9 cellular contexts compared by ENCODE assay signal in genomic region chr11:76382209-76382608, GRCh38. TPM values are rescaled to one million over a fixed set of nuclear protein-coding genes. Genes with fewer than 3 reads are reported as not detected.
DNase-seq lines count a peak whose midpoint lies in the region; ATAC-seq and TF ChIP-seq lines count a peak whose summit lies in the region.
"Had no signal": no experiment of that assay in that cellular context is flagged by ENCODE, and none has a peak within 500 bp of the region (broad histone marks: within the 10 kb centered on the region; RNA-seq: fewer than 3 reads in every experiment).

No MANE protein-coding gene starts in this region.

- peaks cover 0 to 2% of the 10 kb centered on the region in 2 donors for H3K27me3 Mint-ChIP-seq in CD8-positive, alpha-beta memory T cell
- no peaks in the 10 kb centered on the region for H3K27me3 Mint-ChIP-seq in naive thymus-derived CD8-positive, alpha-beta T cell

- no peaks in the 10 kb centered on the region for H3K9me3 Mint-ChIP-seq in CD8-positive, alpha-beta memory T cell
- H3K9me3 Mint-ChIP-seq in naive thymus-derived CD8-positive, alpha-beta T cell, result no peaks in the 10 kb centered on the region

- H3K27ac ChIP-seq in CD8-positive, alpha-beta memory T cell (ENCODE audit: low read depth, low read length), result no peak overlapping the region
- no peak overlapping the region for H3K27ac ChIP-seq in KMS-11
- peak overlapping the region in 3 of 4 donors; percentile 89 to 93 (median 92) for H3K27ac ChIP-seq in body of pancreas
- H3K27ac ChIP-seq in transverse colon, result no peak overlapping the region

- H4K20me1 ChIP-seq in KMS-11 (ENCODE audit: insufficient read depth), result peaks cover 9% of the 10 kb centered on the region; the same call in 1 of the 2 replicates

- in situ Hi-C loops in transverse colon (cut with MboI; ENCODE audit: low pct_ligation_motif_present in 1 of 4, low pct_unique_long_range_greater_than_20kb in 1 of 4, low sequenced_read_pairs in 3 of 4), result no loop called here

- H2AFZ ChIP-seq in KMS-11 (ENCODE audit: low read depth), result no peak overlapping the region

- TF ChIP-seq POLR2A in body of pancreas (IDR thresholded peaks at IDR 0.05) (no peak), transverse colon (IDR thresholded peaks at IDR 0.05) (no peak)

- ATAC-seq in body of pancreas (no peak), GM21515 (IDR thresholded peaks at IDR 0.05; ENCODE audit: unreplicated experiment) (no peak)
- ATAC-seq in naive thymus-derived CD8-positive, alpha-beta T cell, result no peak

- H3K4me3 Mint-ChIP-seq in CD8-positive, alpha-beta memory T cell, result peak overlapping the region; percentile 56 to 98 (median 94)
- peak overlapping the region; percentile 91 to 98 (median 95) for H3K4me3 Mint-ChIP-seq in naive thymus-derived CD8-positive, alpha-beta T cell

- H3K79me2 ChIP-seq in KMS-11 (ENCODE audit: insufficient read depth, low read depth), result peaks cover 34% of the 10 kb centered on the region

- H3K27me3 ChIP-seq in CD8-positive, alpha-beta memory T cell (ENCODE audit: insufficient read depth, low read length, poor library complexity, severe bottlenecking), result no peaks in the 10 kb centered on the region
- no peaks in the 10 kb centered on the region for H3K27me3 ChIP-seq in KMS-11 (ENCODE audit: insufficient read depth, low read depth)
- H3K27me3 ChIP-seq in body of pancreas, result no peaks in the 10 kb centered on the region
- no peaks in the 10 kb centered on the region for H3K27me3 ChIP-seq in transverse colon
- H3K27me3 ChIP-seq: colonic mucosa had no signal

- CTCF ChIA-PET in CD8-positive, alpha-beta memory T cell (lab: Charles Lee), result no interaction called here

- no peak for DNase-seq in CD8-positive, alpha-beta memory T cell
- no peak for DNase-seq in body of pancreas
- DNase-seq in naive thymus-derived CD8-positive, alpha-beta T cell, result no peak
- no peak for DNase-seq in transverse colon
- no peak for DNase-seq in DMS114 treated with DMSO at 0.1 percent for 48 hours (lab: John Stamatoyannopoulos, UW; ENCODE audit: unreplicated experiment)
- no peak for DNase-seq in NCI-H1048 (lab: John Stamatoyannopoulos, UW)
- DNase-seq: colonic mucosa had no signal

- H3K4me3 ChIP-seq in CD8-positive, alpha-beta memory T cell (ENCODE audit: low read length), result no peak overlapping the region
- no peak overlapping the region for H3K4me3 ChIP-seq in KMS-11 (IDR thresholded peaks at IDR 0.05; ENCODE audit: insufficient read depth, low read depth, low read length)
- H3K4me3 ChIP-seq in body of pancreas, result peak overlapping the region in 1 of 2 donors; percentile 64
- H3K4me3 ChIP-seq in transverse colon, result no peak overlapping the region

- WGBS in body of pancreas, 2 donors, result 29 to 44% methylated on average over 6 of the region's 6 CpGs
- WGBS in transverse colon (ENCODE audit: low coverage in 1 of 2), 2 donors, result 54 to 78% methylated on average over 4 to 6 of the region's 6 CpGs

- H3K4me1 ChIP-seq in CD8-positive, alpha-beta memory T cell (ENCODE audit: insufficient read depth, low read length), result peaks cover 28% of the 10 kb centered on the region
- H3K4me1 ChIP-seq in KMS-11 (ENCODE audit: low read depth, poor library complexity, severe bottlenecking) (peaks cover 41% of the 10 kb centered on the region), body of pancreas (peaks cover 78% of the 10 kb centered on the region), transverse colon (peaks cover 25 to 43% (median 33%) of the 10 kb centered on the region in 4 donors)

- POLR2A ChIA-PET in CD8-positive, alpha-beta memory T cell (lab: Charles Lee), result interaction anchor here (0.9 kb wide), 1 partner anchor 24 kb away, joined by 3 read pairs; no protein-coding TSS in a partner anchor
- POLR2A ChIA-PET in naive thymus-derived CD8-positive, alpha-beta T cell (lab: Charles Lee), result interaction anchor here (0.5 kb wide), 1 partner anchor 25 kb away, joined by 4 read pairs; no protein-coding TSS in a partner anchor

- peaks cover 0 to 17% (median 9%) of the 10 kb centered on the region in 3 donors for H3K36me3 Mint-ChIP-seq in CD8-positive, alpha-beta memory T cell
- peaks cover 0 to 4% (median 3%) of the 10 kb centered on the region in 3 donors for H3K36me3 Mint-ChIP-seq in naive thymus-derived CD8-positive, alpha-beta T cell

- TF ChIP-seq EP300 in transverse colon (IDR thresholded peaks at IDR 0.05; ENCODE audit: low read depth), result no peak

- intact Hi-C loops in body of pancreas (cut with DNase I) (no loop called here), transverse colon (cut with DNase I; ENCODE audit: low total_unique reads) (no loop called here)

- TF ChIP-seq CTCF in KMS-11 (conservative IDR thresholded peaks at IDR 0.05; ENCODE audit: low read depth, low read length) (no peak), body of pancreas (IDR thresholded peaks at IDR 0.05) (no peak), transverse colon (IDR thresholded peaks at IDR 0.05) (no peak)

- peak overlapping the region; percentile 99 for H3K4me2 ChIP-seq in KMS-11

- no peaks in the 10 kb centered on the region for H3K9me3 ChIP-seq in CD8-positive, alpha-beta memory T cell (ENCODE audit: low read length)
- H3K9me3 ChIP-seq in body of pancreas, result no peaks in the 10 kb centered on the region
- no peaks in the 10 kb centered on the region for H3K9me3 ChIP-seq in transverse colon
- H3K9me3 ChIP-seq: colonic mucosa had no signal

- H3K4me1 Mint-ChIP-seq in CD8-positive, alpha-beta memory T cell, result peaks cover 50 to 63% (median 57%) of the 10 kb centered on the region in 3 donors
- peaks cover 38 to 75% (median 57%) of the 10 kb centered on the region in 4 donors for H3K4me1 Mint-ChIP-seq in naive thymus-derived CD8-positive, alpha-beta T cell

- H3K36me3 ChIP-seq in CD8-positive, alpha-beta memory T cell (ENCODE audit: insufficient read depth, low read length), result no peaks in the 10 kb centered on the region
- no peaks in the 10 kb centered on the region for H3K36me3 ChIP-seq in KMS-11 (ENCODE audit: insufficient read depth)
- no peaks in the 10 kb centered on the region for H3K36me3 ChIP-seq in body of pancreas (replicated peaks in 1 of 2; ENCODE audit: insufficient read depth in 1 of 2, low read depth in 2 of 2)
- no peaks in the 10 kb centered on the region for H3K36me3 ChIP-seq in transverse colon
- H3K36me3 ChIP-seq: colonic mucosa had no signal

- peak overlapping the region in 6 of 8 donors; percentile 12 to 48 (median 32) for H3K27ac Mint-ChIP-seq in CD8-positive, alpha-beta memory T cell
- peak overlapping the region in 3 of 10 donors; percentile 38 to 89 (median 61) for H3K27ac Mint-ChIP-seq in naive thymus-derived CD8-positive, alpha-beta T cell

- H3K9ac ChIP-seq in KMS-11, result no peak overlapping the region; the same call in 1 of the 2 replicates

RNA-seq across cellular contexts. Expression of gene GVQW3, which starts 1.1 kb away (rescaled TPM):
- total RNA-seq in CD8-positive, alpha-beta memory T cell, result 1 to 10 TPM; 2.5 TPM
- 1.0 TPM for polyA plus RNA-seq in CD8-positive, alpha-beta memory T cell
- total RNA-seq in body of pancreas, result 10 to 100 TPM; 11.2 to 16.2 TPM
- 1 to 10 TPM; 7.4 to 7.8 TPM for total RNA-seq in naive thymus-derived CD8-positive, alpha-beta T cell
- polyA plus RNA-seq in naive thymus-derived CD8-positive, alpha-beta T cell, result 1 to 10 TPM; 1.9 to 2.6 (median 2.3) TPM
- 1 to 10 TPM; 1.6 to 5.6 (median 4.3) TPM for total RNA-seq in transverse colon

RNA-seq across cellular contexts. Expression of gene THAP12, which starts 1.3 kb away (rescaled TPM):
- 10 to 100 TPM; 73.4 to 74.2 TPM for total RNA-seq in CD8-positive, alpha-beta memory T cell
- polyA plus RNA-seq in CD8-positive, alpha-beta memory T cell, result 77.8 TPM
- total RNA-seq in body of pancreas, result 10 to 100 TPM; 42.5 to 47.5 TPM
- 10 to 100 TPM; 52.4 to 57.0 TPM for total RNA-seq in naive thymus-derived CD8-positive, alpha-beta T cell
- polyA plus RNA-seq in naive thymus-derived CD8-positive, alpha-beta T cell, result 10 to 100 TPM; 58.6 to 66.3 (median 58.9) TPM
- 10 to 100 TPM; 13.3 to 35.2 (median 22.9) TPM for total RNA-seq in transverse colon

Comparison
In these comparisons a context has a peak if more than half of its experiments do, and no peak if none do; other contexts are left out.
1. H3K27ac ChIP-seq: peak in body of pancreas (3 of 4); none in CD8-positive, alpha-beta memory T cell (single experiment), KMS-11 (single experiment) and transverse colon (0 of 4).